22 cellular contexts compared by ENCODE assay signal in genomic region chr6:135325624-135326424, GRCh38.
A peak's percentile ranks its signal among the peaks of the same experiment; 100 is the strongest.
DNase-seq lines count a peak whose midpoint lies in the region; ATAC-seq, FAIRE-seq and TF ChIP-seq lines count a peak whose summit lies in the region.
"Had no signal": no experiment of that assay in that cellular context is flagged by ENCODE, and none has a peak within 500 bp of the region (broad histone marks: within the 10 kb centered on the region; RNA-seq: fewer than 3 reads in every experiment).

No MANE protein-coding gene starts in this region.

- no peak overlapping the region for H3K4ac ChIP-seq in mesenchymal stem cell (ENCODE audit: low read depth in 1 of 2, low read length in 2 of 2)

- H3K9ac ChIP-seq in K562 (ENCODE audit: insufficient read depth in 1 of 2, low read depth in 2 of 2, low read length in 2 of 2) = peak overlapping the region in 1 of 2 experiments; percentile 54; a peak in 2 of 4 replicates
- H3K9ac ChIP-seq in mesenchymal stem cell (ENCODE audit: low read length) = no peak overlapping the region

- 6% methylated on average over 4 of the region's 4 CpGs for WGBS in K562 (ENCODE audit: insufficient coverage, low coverage, missing lambda C conversion rate)
- WGBS in mesenchymal stem cell = 97% methylated on average over 3 of the region's 4 CpGs

- H3K23ac ChIP-seq in mesenchymal stem cell (ENCODE audit: low read length in 2 of 2) = no peak overlapping the region

- TF ChIP-seq POLR2A in K562 (conservative IDR thresholded peaks at IDR 0.05) = no peak; the same call in 1 of the 2 replicates

- POLR2A ChIA-PET in K562 (lab: Yijun Ruan, JAX) = interaction anchor here (0.9 to 1.3 kb wide), 3 partner anchors 10 to 34 kb away, joined by 3 to 4 read pairs (median 4); no protein-coding TSS in a partner anchor

- no peaks in the 10 kb centered on the region for H4K20me1 ChIP-seq in K562 (replicated peaks; ENCODE audit: control insufficient read depth, insufficient read depth, low read length)

- H3K4me2 ChIP-seq in K562 (ENCODE audit: insufficient read depth, low read length) = peak overlapping the region; percentile 40; the same call in 1 of the 2 replicates
- no peak overlapping the region for H3K4me2 ChIP-seq in mesenchymal stem cell (ENCODE audit: low read length, poor library complexity, severe bottlenecking)
- H3K4me2 ChIP-seq: PC-9 had no signal

- H3K27ac ChIP-seq in K562 (ENCODE audit: extremely low read depth, low read depth, low read length) (peak overlapping the region; percentile 91), mesenchymal stem cell (ENCODE audit: low read length, poor library complexity, severe bottlenecking) (no peak overlapping the region)
- H3K27ac ChIP-seq: left lung, PC-9, SJSA1, testis had no signal

- H2AK5ac ChIP-seq in mesenchymal stem cell (ENCODE audit: low read length, severe bottlenecking) = no peak overlapping the region

- H3K79me2 ChIP-seq in K562 (ENCODE audit: control insufficient read depth, insufficient read depth, low read length) = no peaks in the 10 kb centered on the region; the same call in 2 of the 3 replicates

- no peak overlapping the region for H3K14ac ChIP-seq in mesenchymal stem cell (ENCODE audit: low read length in 2 of 2)

- H2BK12ac ChIP-seq in mesenchymal stem cell (ENCODE audit: low read length in 2 of 2) = no peak overlapping the region

- H2BK120ac ChIP-seq in mesenchymal stem cell (ENCODE audit: low read depth, low read length) = no peak overlapping the region

- no peak overlapping the region for H3K18ac ChIP-seq in mesenchymal stem cell (ENCODE audit: low read depth in 1 of 2, low read length in 2 of 2)

- H3K9me1 ChIP-seq in K562 (ENCODE audit: control insufficient read depth, insufficient read depth, low read length) = no peaks in the 10 kb centered on the region

- H3K9me3 ChIP-seq in K562 (replicated peaks; ENCODE audit: control insufficient read depth, insufficient read depth, low read depth, low read length) = peaks cover 7% of the 10 kb centered on the region; the same call in 1 of the 2 replicates
- H3K9me3 ChIP-seq in mesenchymal stem cell (ENCODE audit: control insufficient read depth, low read length) = no peaks in the 10 kb centered on the region
- H3K9me3 ChIP-seq: BE2C, left lung, SJSA1, testis had no signal

- no peak overlapping the region for H3K4me3 ChIP-seq in K562
- no peak overlapping the region for H3K4me3 ChIP-seq in mesenchymal stem cell (ENCODE audit: insufficient read depth in 1 of 2, low read depth in 1 of 2, low read length in 2 of 2)
- H3K4me3 ChIP-seq: left lung, PC-9, SJSA1, testis had no signal

- no peaks in the 10 kb centered on the region for H3K79me1 ChIP-seq in mesenchymal stem cell (replicated peaks; ENCODE audit: low read length, poor library complexity, severe bottlenecking)

- no peak overlapping the region for H2BK15ac ChIP-seq in mesenchymal stem cell (ENCODE audit: low read depth, poor library complexity, severe bottlenecking)

- H3K27me3 ChIP-seq in K562 (ENCODE audit: control insufficient read depth in 2 of 2, insufficient read depth in 2 of 2, low read length in 2 of 2) (no peaks in the 10 kb centered on the region), mesenchymal stem cell (ENCODE audit: control insufficient read depth in 1 of 2, insufficient read depth in 1 of 2, low read length in 2 of 2) (no peaks in the 10 kb centered on the region)
- H3K27me3 ChIP-seq: BE2C, left lung, SJSA1, testis had no signal

- H4K8ac ChIP-seq in mesenchymal stem cell (ENCODE audit: low read length) = no peak overlapping the region

- peaks cover 20 to 52% of the 10 kb centered on the region in 2 experiments for H3K4me1 ChIP-seq in K562 (replicated peaks in 1 of 2; ENCODE audit: control insufficient read depth in 2 of 2, insufficient read depth in 2 of 2, low read length in 2 of 2)
- peaks cover 2% of the 10 kb centered on the region for H3K4me1 ChIP-seq in mesenchymal stem cell (ENCODE audit: control insufficient read depth, insufficient read depth, low read depth, low read length)
- H3K4me1 ChIP-seq: BE2C, SJSA1, testis had no signal

- H3K4me1 Mint-ChIP-seq in activated T-helper 2 cell treated with anti-CD3 and anti-CD28 coated beads, Interferon-gamma antibody, Interleukin-2, Interleukin-4, amounts not matched to agents 10 μg/mL and 5 μg/mL and 100 μg/mL, durations not matched to agents 14 hours and 24 hours and 36 hours (ENCODE audit: low read depth) = peaks cover 35% of the 10 kb centered on the region

- H3K36me3 ChIP-seq in K562 (ENCODE audit: control insufficient read depth, insufficient read depth, low read length) = peaks cover 18% of the 10 kb centered on the region; the same call in 2 of the 3 replicates
- peaks cover 0 to 30% of the 10 kb centered on the region in 2 experiments for H3K36me3 ChIP-seq in mesenchymal stem cell (ENCODE audit: control insufficient read depth in 1 of 2, insufficient read depth in 2 of 2, low read depth in 1 of 2, low read length in 2 of 2)
- H3K36me3 ChIP-seq: BE2C, left lung, SJSA1 had no signal

- no peak overlapping the region for H3K27ac Mint-ChIP-seq in activated T-helper 2 cell treated with anti-CD3 and anti-CD28 coated beads, Interferon-gamma antibody, Interleukin-2, Interleukin-4, amounts not matched to agents 10 μg/mL and 5 μg/mL and 100 μg/mL, durations not matched to agents 14 hours and 24 hours and 36 hours
- H3K27ac Mint-ChIP-seq: activated CD4-positive, alpha-beta T cell treated with anti-CD3 and anti-CD28 coated beads, Interleukin-2, amount 10 ng/mL, durations not matched to agents 24 days and 14 days had no signal

- DNase-seq in HCEC 1CT (peak; percentile 9), NOMO-1 treated with DMSO at 0.1 percent for 48 hours (lab: John Stamatoyannopoulos, UW; ENCODE audit: unreplicated experiment) (peak; percentile 81), K562 (ENCODE audit: extremely low read depth in 1 of 4, low spot score in 3 of 4) (peak; percentile 32 to 89 (median 54)), mesenchymal stem cell (peak; percentile 23)
- no peak for DNase-seq in activated T-helper 2 cell treated with anti-CD3 and anti-CD28 coated beads, Interferon-gamma antibody, Interleukin-2, Interleukin-4, amounts not matched to agents 10 μg/mL and 5 μg/mL and 100 μg/mL, durations not matched to agents 14 hours and 24 hours and 36 hours (ENCODE audit: low spot score)
- DNase-seq: activated CD4-positive, alpha-beta T cell treated with anti-CD3 and anti-CD28 coated beads, Interleukin-2, amount 10 ng/mL, durations not matched to agents 24 days and 14 days; activated CD8-positive, alpha-beta memory T cell treated with anti-CD3 and anti-CD28 coated beads, Interleukin-2, amount 50 U/mL, for 48 hours; activated gamma-delta T cell; anterior cingulate cortex; BE2C; IMR-90; left lung; NCI-H1105 treated with DMSO at 0.1 percent for 48 hours; NCI-H526 treated with DMSO at 0.1 percent for 48 hours; PC-9; stimulated activated CD4-positive, alpha-beta T cell treated with anti-CD3 and anti-CD28 coated beads, Interleukin-12 subunit alpha, Interleukin-12 subunit beta, amount 100 ng/mL, for 4 hours; T1000; testis had no signal

- intact Hi-C loops in K562 (cut with micrococcal nuclease) = loop anchor here (10.0 kb wide), 1 partner anchor 241 kb away; no protein-coding TSS in a partner anchor
- intact Hi-C loops in activated T-helper 2 cell treated with anti-CD3 and anti-CD28 coated beads, Interferon-gamma antibody, Interleukin-2, Interleukin-4, amounts not matched to agents 10 μg/mL and 5 μg/mL and 100 μg/mL, durations not matched to agents 14 hours and 24 hours and 36 hours (cut with micrococcal nuclease) = no loop called here

- TF ChIP-seq CTCF in K562 (IDR thresholded peaks at IDR 0.05 in 2 of 3, conservative IDR thresholded peaks at IDR 0.05 in 1 of 3; ENCODE audit: insufficient read depth in 2 of 3, low read depth in 1 of 3, low read length in 3 of 3) = no peak

- H3K27me3 Mint-ChIP-seq in activated T-helper 2 cell treated with anti-CD3 and anti-CD28 coated beads, Interferon-gamma antibody, Interleukin-2, Interleukin-4, amounts not matched to agents 10 μg/mL and 5 μg/mL and 100 μg/mL, durations not matched to agents 14 hours and 24 hours and 36 hours (ENCODE audit: low read depth) = no peaks in the 10 kb centered on the region
- H3K27me3 Mint-ChIP-seq: activated CD4-positive, alpha-beta T cell treated with anti-CD3 and anti-CD28 coated beads, Interleukin-2, amount 10 ng/mL, durations not matched to agents 24 days and 14 days had no signal

- H3K36me3 Mint-ChIP-seq in activated T-helper 2 cell treated with anti-CD3 and anti-CD28 coated beads, Interferon-gamma antibody, Interleukin-2, Interleukin-4, amounts not matched to agents 10 μg/mL and 5 μg/mL and 100 μg/mL, durations not matched to agents 14 hours and 24 hours and 36 hours (ENCODE audit: low read depth) = peaks cover 74% of the 10 kb centered on the region

- CTCF ChIA-PET in K562 (lab: Yijun Ruan, JAX; ENCODE audit: low intra/inter-chr PET ratio) = no interaction called here

- peak; percentile 89 for FAIRE-seq in K562 (lab: Jason Lieb, UNC)

- H4K91ac ChIP-seq in mesenchymal stem cell (ENCODE audit: low read length) = no peak overlapping the region

- ATAC-seq in K562 (peak; percentile 73), GM19351 (IDR thresholded peaks at IDR 0.05; ENCODE audit: unreplicated experiment) (no peak), GM18873 (IDR thresholded peaks at IDR 0.05; ENCODE audit: low FRiP score, unreplicated experiment) (no peak), GM21528 (IDR thresholded peaks at IDR 0.05; ENCODE audit: low FRiP score, unreplicated experiment) (no peak)
- ATAC-seq: left lung had no signal

- H2AFZ ChIP-seq in K562 (ENCODE audit: low read depth, low read length) (peak overlapping the region; percentile 65), mesenchymal stem cell (ENCODE audit: low read depth, low read length) (no peak overlapping the region)
- H2AFZ ChIP-seq: PC-9 had no signal

- in situ Hi-C loops in K562 (cut with MboI) = no loop called here

- TF ChIP-seq RAD21 in K562 (CRISPR knock-in tag; conservative IDR thresholded peaks at IDR 0.05 in 1 of 2, IDR thresholded peaks at IDR 0.05 in 1 of 2) = peak in 1 of 2 experiments; percentile 37; a peak in 2 of 4 replicates

- no peak overlapping the region for H2BK5ac ChIP-seq in mesenchymal stem cell (ENCODE audit: low read depth, low read length, poor library complexity, severe bottlenecking)

- no peak overlapping the region for H3K4me3 Mint-ChIP-seq in activated T-helper 2 cell treated with anti-CD3 and anti-CD28 coated beads, Interferon-gamma antibody, Interleukin-2, Interleukin-4, amounts not matched to agents 10 μg/mL and 5 μg/mL and 100 μg/mL, durations not matched to agents 14 hours and 24 hours and 36 hours (ENCODE audit: low read depth)
- H3K4me3 Mint-ChIP-seq: activated CD4-positive, alpha-beta T cell treated with anti-CD3 and anti-CD28 coated beads, Interleukin-2, amount 10 ng/mL, durations not matched to agents 24 days and 14 days had no signal

- no TSS peak for BruUV-seq in K562 (replicated peaks; lab: Mats Ljungman, UMichigan)

- TF ChIP-seq EP300 in K562 (IDR thresholded peaks at IDR 0.05; ENCODE audit: low read length) = peak; percentile 95

- peaks cover 7% of the 10 kb centered on the region for H3K9me3 Mint-ChIP-seq in activated T-helper 2 cell treated with anti-CD3 and anti-CD28 coated beads, Interferon-gamma antibody, Interleukin-2, Interleukin-4, amounts not matched to agents 10 μg/mL and 5 μg/mL and 100 μg/mL, durations not matched to agents 14 hours and 24 hours and 36 hours

TF ChIP-seq in K562, 482 proteins besides CTCF, POLR2A, EP300 and RAD21 (continues in another document):
- TF ChIP-seq HDAC1 (IDR thresholded peaks at IDR 0.05) = peak in 1 of 2 experiments; percentile 65; a peak in 1 of 4 replicates
- TF ChIP-seq CBFA2T3 (IDR thresholded peaks at IDR 0.05) = peak; percentile 92
